22 cellular contexts compared by ENCODE assay signal in the genomic region with DNA sequence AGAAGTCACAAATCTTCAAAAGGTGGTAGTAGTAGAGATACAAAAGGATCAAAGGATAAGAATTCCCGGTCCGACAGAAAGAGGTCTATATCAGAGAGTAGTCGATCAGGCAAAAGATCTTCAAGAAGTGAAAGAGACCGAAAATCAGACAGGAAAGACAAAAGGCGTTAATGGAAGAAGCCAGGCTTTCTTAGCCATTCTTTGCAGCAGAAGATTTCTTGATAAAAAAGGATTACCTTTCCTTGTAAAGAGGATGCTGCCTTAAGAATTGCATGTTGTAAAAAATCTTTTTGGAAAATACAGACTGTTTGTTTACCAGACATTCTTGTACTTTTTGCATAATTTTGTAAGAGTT.
"Had no signal": no experiment of that assay in that cellular context is flagged by ENCODE, and none has a peak within 500 bp of the region (broad histone marks: within the 10 kb centered on the region; RNA-seq: fewer than 3 reads in every experiment).

No MANE protein-coding gene starts in this region.

- H3K27ac Mint-ChIP-seq: activated naive CD8-positive, alpha-beta T cell treated with anti-CD3 and anti-CD28 coated beads for 36 hours; activated T-helper 2 cell treated with anti-CD3 and anti-CD28 coated beads, Interferon-gamma antibody, Interleukin-2, Interleukin-4, amounts not matched to agents 10 μg/mL and 5 μg/mL and 100 μg/mL, durations not matched to agents 14 hours and 24 hours and 36 hours; dendritic cell treated with granulocyte-macrophage colony-stimulating factor and Interleukin-4, amounts not matched to agents 40 ng/mL and 50 ng/mL, for 4 days; nephron progenitor cell; stimulated activated memory B cell treated with anti-CD40 and anti-IgM and Interleukin-4, amounts not matched to agents 10 μg/mL and 1 μg/mL and 100 μg/mL, for 72 hours; T-helper 2 cell treated with Interferon-gamma antibody and Interleukin-4, amounts not matched to agents 5 μg/mL and 100 μg/mL, for 36 hours; WTC11 had no signal

- H3K4me3 Mint-ChIP-seq: activated naive CD8-positive, alpha-beta T cell treated with anti-CD3 and anti-CD28 coated beads for 36 hours; activated T-cell treated with anti-CD3 and anti-CD28 coated beads, Interleukin-2, amount 50 U/mL, for 4 hours; dendritic cell treated with granulocyte-macrophage colony-stimulating factor and Interleukin-4, amounts not matched to agents 40 ng/mL and 50 ng/mL, for 4 days; nephron progenitor cell; stimulated activated memory B cell treated with anti-CD40 and anti-IgM and Interleukin-4, amounts not matched to agents 10 μg/mL and 1 μg/mL and 100 μg/mL, for 72 hours; T-helper 2 cell treated with Interferon-gamma antibody and Interleukin-4, amounts not matched to agents 5 μg/mL and 100 μg/mL, for 36 hours; WTC11 had no signal

- H3K9me3 Mint-ChIP-seq: activated naive CD8-positive, alpha-beta T cell treated with anti-CD3 and anti-CD28 coated beads for 36 hours; activated T-cell treated with anti-CD3 and anti-CD28 coated beads, Interleukin-2, amount 50 U/mL, for 4 hours; activated T-helper 2 cell treated with anti-CD3 and anti-CD28 coated beads, Interferon-gamma antibody, Interleukin-2, Interleukin-4, amounts not matched to agents 10 μg/mL and 5 μg/mL and 100 μg/mL, durations not matched to agents 14 hours and 24 hours and 36 hours; dendritic cell treated with granulocyte-macrophage colony-stimulating factor and Interleukin-4, amounts not matched to agents 40 ng/mL and 50 ng/mL, for 4 days; nephron progenitor cell; stimulated activated memory B cell treated with anti-CD40 and anti-IgM and Interleukin-4, amounts not matched to agents 10 μg/mL and 1 μg/mL and 100 μg/mL, for 72 hours; T-helper 2 cell treated with Interferon-gamma antibody and Interleukin-4, amounts not matched to agents 5 μg/mL and 100 μg/mL, for 36 hours; WTC11 had no signal

- H3K9me3 ChIP-seq: mucosa of descending colon, sigmoid colon, stomach, suprapubic skin, tibial nerve had no signal

- H3K4me3 ChIP-seq: mucosa of descending colon, sigmoid colon, smooth muscle cell, stomach, suprapubic skin, tibial nerve had no signal

- ATAC-seq: activated T-cell treated with anti-CD3 and anti-CD28 coated beads, Interleukin-2, amount 50 U/mL, for 4 hours; left ventricle myocardium superior; mucosa of descending colon; stimulated activated memory B cell treated with anti-CD40 and anti-IgM and Interleukin-4, amounts not matched to agents 10 μg/mL and 1 μg/mL and 100 μg/mL, for 72 hours; WTC11 had no signal

- DNase-seq: activated CD4-positive, alpha-beta T cell treated with anti-CD3 and anti-CD28 coated beads, Interleukin-2, amount 50 U/mL, for 4 hours; activated naive CD4-positive, alpha-beta T cell treated with Interleukin-2 at 50 U/mL for 16 hours; activated naive CD8-positive, alpha-beta T cell treated with anti-CD3 and anti-CD28 coated beads for 36 hours; activated T-cell treated with anti-CD3 and anti-CD28 coated beads, Interleukin-2, amount 50 U/mL, for 4 hours; effector CD8-positive, alpha-beta T cell; glutamatergic neuron; hippocampal formation; left ventricle myocardium superior; mucosa of descending colon; nephron progenitor cell; occipital lobe; sigmoid colon; stimulated activated CD4-positive, alpha-beta T cell treated with anti-CD3 and anti-CD28 coated beads, Interleukin-15, amount 100 ng/mL, for 24 hours; stomach had no signal

- H3K27me3 ChIP-seq: sigmoid colon, stomach, suprapubic skin, tibial nerve had no signal

- H3K27ac ChIP-seq: sigmoid colon, stomach, suprapubic skin, tibial nerve had no signal

- H3K27me3 Mint-ChIP-seq: activated naive CD8-positive, alpha-beta T cell treated with anti-CD3 and anti-CD28 coated beads for 36 hours; dendritic cell treated with granulocyte-macrophage colony-stimulating factor and Interleukin-4, amounts not matched to agents 40 ng/mL and 50 ng/mL, for 4 days; stimulated activated memory B cell treated with anti-CD40 and anti-IgM and Interleukin-4, amounts not matched to agents 10 μg/mL and 1 μg/mL and 100 μg/mL, for 72 hours had no signal

- H3K4me1 Mint-ChIP-seq: stimulated activated memory B cell treated with anti-CD40 and anti-IgM and Interleukin-4, amounts not matched to agents 10 μg/mL and 1 μg/mL and 100 μg/mL, for 72 hours had no signal
